8 cellular contexts compared by ENCODE assay signal in the genomic region with DNA sequence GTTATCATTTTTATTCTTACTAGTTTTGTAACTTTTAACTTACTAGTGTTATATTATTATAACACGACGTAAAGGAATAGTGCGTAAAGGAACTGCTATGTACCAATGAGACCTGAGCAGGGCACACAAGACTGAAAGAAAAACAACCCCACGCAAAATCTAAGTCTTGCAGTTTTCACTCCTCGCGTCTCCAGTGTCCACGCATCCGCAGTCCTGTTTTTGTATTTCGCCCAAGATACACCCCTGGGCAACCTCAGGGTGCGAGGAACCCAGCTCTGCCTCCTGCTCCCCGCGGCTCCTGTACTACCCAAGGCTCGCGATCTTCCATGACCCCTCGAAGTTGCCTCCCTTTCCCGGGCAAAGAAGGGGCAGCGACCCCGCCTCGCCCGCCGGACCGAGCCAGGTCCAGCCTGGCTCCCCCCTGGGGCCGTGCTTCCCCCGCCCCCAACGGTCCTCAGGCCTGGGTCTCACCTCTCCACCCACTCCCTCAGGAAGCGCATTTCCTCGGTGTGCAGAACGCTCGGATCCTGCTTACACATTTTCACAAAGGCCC. TPM values are rescaled to one million over a fixed set of nuclear protein-coding genes. Genes with fewer than 3 reads are reported as not detected.
DNase-seq lines count a peak whose midpoint lies in the region; ATAC-seq and FAIRE-seq lines count a peak whose summit lies in the region.

No MANE protein-coding gene starts in this region.

- peaks cover 39 to 48% (median 46%) of the 10 kb centered on the region in 11 experiments for H4K20me1 ChIP-seq in BLaER1 treated with 17β-estradiol and CSF1 and Interleukin-3, amounts not matched to agents 10 nM and 100 nM

- peak; percentile 65 for DNase-seq in RKO (ENCODE audit: low spot score)
- DNase-seq in caudate nucleus (lab: John Stamatoyannopoulos, UW): peak in 24 of 61 donors; percentile 9 to 72 (median 47)
- DNase-seq in iris pigment epithelial cell (ENCODE audit: low read depth): peak; percentile 51
- DNase-seq in small intestine: peak; percentile 35
- no peak for DNase-seq in NCI-H2107 (lab: John Stamatoyannopoulos, UW)

- no peak for FAIRE-seq in small intestine (lab: Jason Lieb, UNC)

- WGBS in small intestine, 3 donors: 0% methylated on average over 22 to 29 of the region's 29 CpGs

- H3K9ac ChIP-seq in BLaER1 treated with 17β-estradiol and CSF1 and Interleukin-3, amounts not matched to agents 10 nM and 100 nM: peak overlapping the region; percentile 85 to 97 (median 93)

- H3K36me3 ChIP-seq in BLaER1 treated with 17β-estradiol and CSF1 and Interleukin-3, amounts not matched to agents 10 nM and 100 nM: peaks cover 9 to 54% (median 36%) of the 10 kb centered on the region in 11 experiments; a peak in 20 of 22 replicates
- no peaks in the 10 kb centered on the region for H3K36me3 ChIP-seq in small intestine (ENCODE audit: control insufficient read depth in 2 of 2, insufficient read depth in 2 of 2, low read length in 2 of 2)

- peak overlapping the region; percentile 88 to 99 (median 93) for H3K4me2 ChIP-seq in BLaER1 treated with 17β-estradiol and CSF1 and Interleukin-3, amounts not matched to agents 10 nM and 100 nM

- no peaks in the 10 kb centered on the region for H3K9me3 ChIP-seq in BLaER1 treated with 17β-estradiol and CSF1 and Interleukin-3, amounts not matched to agents 10 nM and 100 nM (replicated peaks in 1 of 11)
- H3K9me3 ChIP-seq in small intestine (ENCODE audit: control insufficient read depth, low read depth): no peaks in the 10 kb centered on the region

- H3K27me3 ChIP-seq in BLaER1 treated with 17β-estradiol and CSF1 and Interleukin-3, amounts not matched to agents 10 nM and 100 nM: no peaks in the 10 kb centered on the region
- no peaks in the 10 kb centered on the region for H3K27me3 ChIP-seq in small intestine (ENCODE audit: control insufficient read depth in 2 of 2, insufficient read depth in 2 of 2, low read length in 2 of 2)

- H3K4me3 ChIP-seq in BLaER1 treated with 17β-estradiol and CSF1 and Interleukin-3, amounts not matched to agents 10 nM and 100 nM: peak overlapping the region; percentile 83 to 97 (median 92)
- peak overlapping the region; percentile 71 to 73 for H3K4me3 ChIP-seq in small intestine (ENCODE audit: low read depth in 1 of 2, low read length in 2 of 2)

- peaks cover 38 to 55% (median 45%) of the 10 kb centered on the region in 10 experiments for H3K4me1 ChIP-seq in BLaER1 treated with 17β-estradiol and CSF1 and Interleukin-3, amounts not matched to agents 10 nM and 100 nM
- H3K4me1 ChIP-seq in small intestine (ENCODE audit: control insufficient read depth in 2 of 2, insufficient read depth in 1 of 2, low read depth in 1 of 2, low read length in 1 of 2): peaks cover 7 to 10% of the 10 kb centered on the region in 2 donors

- H3K27ac ChIP-seq in BLaER1 treated with 17β-estradiol and CSF1 and Interleukin-3, amounts not matched to agents 10 nM and 100 nM: peak overlapping the region; percentile 91 to 98 (median 96)
- H3K27ac ChIP-seq in caudate nucleus (ENCODE audit: low read depth, low read length): peak overlapping the region; percentile 100
- H3K27ac ChIP-seq in small intestine (ENCODE audit: low read depth in 1 of 2, low read length in 1 of 2): peak overlapping the region; percentile 84 to 99

- peak; percentile 15 for ATAC-seq in GM18519 (IDR thresholded peaks at IDR 0.05; ENCODE audit: low FRiP score, unreplicated experiment)
- peak; percentile 29 for ATAC-seq in HG03045 (IDR thresholded peaks at IDR 0.05; ENCODE audit: unreplicated experiment)

RNA-seq across cellular contexts. Expression of gene ST13, which starts 0.4 kb away (rescaled TPM):
- 100 to 1,000 TPM in 2 of 3 donors, 10 to 100 TPM in 1; 69.6 to 143 (median 112) TPM for polyA plus RNA-seq in small intestine

RNA-seq across cellular contexts. Expression of gene XPNPEP3, which starts 0.9 kb away (rescaled TPM):
- polyA plus RNA-seq in small intestine: 1 to 10 TPM in 2 of 3 donors, under 1 TPM in 1; 0.89 to 4.1 (median 1.1) TPM

RNA-seq across cellular contexts. Expression of gene DNAJB7, which starts 5.9 kb away (rescaled TPM):
- polyA plus RNA-seq in small intestine: under 1 TPM; 0.25 to 0.89 (median 0.54) TPM

RNA-seq across cellular contexts. Expression of gene SLC25A17, which starts 36.9 kb away (rescaled TPM):
- 10 to 100 TPM in 1 of 3 donors, 1 to 10 TPM in 2; 8.1 to 12.6 (median 9.5) TPM for polyA plus RNA-seq in small intestine
